26 cellular contexts compared by ENCODE assay signal in the genomic region with DNA sequence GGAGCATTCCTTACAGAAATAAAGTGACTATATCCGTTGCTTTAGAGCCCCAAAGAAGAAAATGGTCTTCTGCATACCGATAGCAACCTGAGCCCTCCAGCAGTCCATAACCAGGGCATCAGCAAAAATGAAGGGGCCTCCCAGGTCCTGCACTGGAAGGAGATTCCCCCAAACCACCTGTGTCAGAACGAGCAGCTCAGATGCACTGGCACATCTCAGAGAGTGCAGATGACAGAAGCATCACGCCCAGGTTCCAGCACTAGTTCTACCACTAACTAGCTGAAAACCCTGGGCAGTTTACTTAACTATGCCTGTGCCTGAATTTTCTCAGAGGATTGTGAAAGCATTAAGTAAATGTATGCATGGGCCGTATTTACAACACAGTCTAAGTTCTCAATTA.
"Had no signal": no experiment of that assay in that cellular context is flagged by ENCODE, and none has a peak within 500 bp of the region (broad histone marks: within the 10 kb centered on the region; RNA-seq: fewer than 3 reads in every experiment).

No MANE protein-coding gene starts in this region.

- H3K9me3 ChIP-seq: lower lobe of right lung, thyroid gland, transverse colon, vagina had no signal

- H3K4me1 ChIP-seq: left lung, lower lobe of right lung, thyroid gland, transverse colon, upper lobe of left lung, vagina had no signal

- ATAC-seq: left colon; left lung; lower lobe of right lung; naive thymus-derived CD4-positive, alpha-beta T cell; natural killer cell treated with Interleukin-12 subunit alpha and Interleukin-12 subunit beta and Interleukin-15 and Interleukin-18, amount 100 ng/mL, for 72 hours; right cardiac atrium; sciatic nerve; stimulated activated effector memory CD8-positive, alpha-beta T cell treated with anti-CD3 and anti-CD28 coated beads, Interleukin-12 subunit alpha, Interleukin-12 subunit beta, amount 100 ng/mL, for 72 hours; stimulated activated naive CD8-positive, alpha-beta T cell treated with anti-CD3 and anti-CD28 coated beads, Interleukin-15, amount 100 ng/mL, for 72 hours had no signal

- H3K27ac Mint-ChIP-seq: mesothelial cell of epicardium; naive thymus-derived CD4-positive, alpha-beta T cell; natural killer cell treated with Interleukin-12 subunit alpha and Interleukin-12 subunit beta and Interleukin-15 and Interleukin-18, amount 100 ng/mL, for 72 hours; progenitor cell of endocrine pancreas; stimulated activated effector memory CD8-positive, alpha-beta T cell treated with anti-CD3 and anti-CD28 coated beads, Interleukin-12 subunit alpha, Interleukin-12 subunit beta, amount 100 ng/mL, for 72 hours had no signal

- H3K27ac ChIP-seq: left lung, lower lobe of right lung, ovary, skin epidermis, thyroid gland, transverse colon, upper lobe of left lung, vagina had no signal

- H3K36me3 ChIP-seq: left lung, lower lobe of right lung, ovary, thyroid gland, transverse colon, upper lobe of left lung, vagina had no signal

- H3K4me1 Mint-ChIP-seq: mesothelial cell of epicardium; naive thymus-derived CD4-positive, alpha-beta T cell; stimulated activated effector memory CD8-positive, alpha-beta T cell treated with anti-CD3 and anti-CD28 coated beads, Interleukin-12 subunit alpha, Interleukin-12 subunit beta, amount 100 ng/mL, for 72 hours; stimulated activated naive CD8-positive, alpha-beta T cell treated with anti-CD3 and anti-CD28 coated beads, Interleukin-15, amount 100 ng/mL, for 72 hours had no signal

- DNase-seq: hippocampal formation; left colon; left lung; lower lobe of right lung; mammary epithelial cell; mesenchymal stem cell; naive thymus-derived CD4-positive, alpha-beta T cell; ovary; right cardiac atrium; stimulated activated CD4-positive, alpha-beta T cell treated with anti-CD3 and anti-CD28 coated beads, Interleukin-12 subunit alpha, Interleukin-12 subunit beta, amount 100 ng/mL, for 4 hours; stimulated activated CD4-positive, alpha-beta T cell treated with anti-CD3 and anti-CD28 coated beads, Interleukin-15, amount 100 ng/mL, for 24 hours; stimulated activated CD4-positive, alpha-beta T cell treated with anti-CD3 and anti-CD28 coated beads, Interleukin-2, amount 100 ng/mL, for 24 hours; stimulated activated CD4-positive, alpha-beta T cell treated with anti-CD3 and anti-CD28 coated beads, Interleukin-4, amount 100 ng/mL, for 1 hour; stimulated activated naive CD4-positive, alpha-beta T cell treated with Interleukin-2 at 50 U/mL for 16 hours; stimulated activated naive CD8-positive, alpha-beta T cell treated with anti-CD3 and anti-CD28 coated beads, Interleukin-15, amount 100 ng/mL, for 72 hours; substantia nigra; thyroid gland; transverse colon; upper lobe of left lung had no signal

- H3K4me3 Mint-ChIP-seq: mesothelial cell of epicardium; naive thymus-derived CD4-positive, alpha-beta T cell; natural killer cell treated with Interleukin-12 subunit alpha and Interleukin-12 subunit beta and Interleukin-15 and Interleukin-18, amount 100 ng/mL, for 72 hours; stimulated activated effector memory CD8-positive, alpha-beta T cell treated with anti-CD3 and anti-CD28 coated beads, Interleukin-12 subunit alpha, Interleukin-12 subunit beta, amount 100 ng/mL, for 72 hours; stimulated activated naive CD8-positive, alpha-beta T cell treated with anti-CD3 and anti-CD28 coated beads, Interleukin-15, amount 100 ng/mL, for 72 hours had no signal

- H3K36me3 Mint-ChIP-seq: mesothelial cell of epicardium; naive thymus-derived CD4-positive, alpha-beta T cell; natural killer cell treated with Interleukin-12 subunit alpha and Interleukin-12 subunit beta and Interleukin-15 and Interleukin-18, amount 100 ng/mL, for 72 hours; stimulated activated effector memory CD8-positive, alpha-beta T cell treated with anti-CD3 and anti-CD28 coated beads, Interleukin-12 subunit alpha, Interleukin-12 subunit beta, amount 100 ng/mL, for 72 hours had no signal

- H3K9me3 Mint-ChIP-seq: natural killer cell treated with Interleukin-12 subunit alpha and Interleukin-12 subunit beta and Interleukin-15 and Interleukin-18, amount 100 ng/mL, for 72 hours had no signal

- H3K27me3 ChIP-seq: ovary, thyroid gland, transverse colon, upper lobe of left lung, vagina had no signal

- H3K4me3 ChIP-seq: left lung, lower lobe of right lung, ovary, skin epidermis, thyroid gland, transverse colon, upper lobe of left lung, vagina had no signal
